Comparison of ENCODE assay signal across 8 cellular contexts in the genomic region with DNA sequence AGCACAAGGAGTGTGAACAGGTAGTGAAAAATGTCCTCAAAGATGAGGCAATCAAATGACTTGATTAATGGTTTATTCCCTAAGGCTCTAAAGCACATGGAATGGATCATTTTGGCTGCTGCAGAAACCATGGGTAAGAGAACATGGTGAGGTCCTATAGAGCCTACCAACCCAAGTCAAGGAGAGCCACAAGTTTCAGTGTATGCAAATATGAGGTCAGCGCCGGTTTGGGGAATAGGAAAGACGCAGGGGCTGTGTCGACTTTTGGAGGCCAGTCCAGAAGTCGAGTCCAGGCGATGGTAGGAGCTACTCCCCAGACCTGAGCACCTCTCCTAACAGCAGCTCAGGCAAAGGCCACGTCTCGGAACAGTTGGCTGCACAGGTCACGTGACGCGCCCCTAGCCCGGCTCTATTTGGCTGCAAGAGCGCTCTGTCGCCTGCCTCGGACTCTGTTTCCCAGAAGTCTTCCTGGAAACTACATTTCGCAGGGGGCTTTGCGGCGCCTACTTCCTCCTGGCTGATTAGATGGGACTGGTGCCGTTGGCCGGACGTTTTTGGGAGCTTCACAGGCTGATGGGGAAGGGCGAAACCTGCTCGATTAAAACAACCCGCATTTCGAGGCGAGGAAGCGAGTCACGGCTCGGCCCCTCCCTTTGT.
DNase-seq lines count a peak whose midpoint lies in the region; ATAC-seq and TF ChIP-seq lines count a peak whose summit lies in the region.

No MANE protein-coding gene starts in this region.

- peaks cover 6% of the 10 kb centered on the region for H3K36me3 Mint-ChIP-seq in T-helper 17 cell (ENCODE audit: low read depth)

- peak in 1 of 2 donors; percentile 19 for TF ChIP-seq POLR2A in uterus (IDR thresholded peaks at IDR 0.05)

- no peaks in the 10 kb centered on the region for H3K9me3 ChIP-seq in T-helper 17 cell (ENCODE audit: control insufficient read depth, low read length, poor library complexity, severe bottlenecking)
- no peaks in the 10 kb centered on the region for H3K9me3 ChIP-seq in ascending aorta
- H3K9me3 ChIP-seq in uterus, result no peaks in the 10 kb centered on the region

- H3K4me1 ChIP-seq in ascending aorta (peaks cover 0 to 5% of the 10 kb centered on the region in 2 donors), uterus (peaks cover 0 to 4% of the 10 kb centered on the region in 2 donors)

- H3K4me3 ChIP-seq in ascending aorta (peak overlapping the region; percentile 65 to 76), uterus (peak overlapping the region; percentile 72 to 79)

- H3K36me3 ChIP-seq in ascending aorta (no peaks in the 10 kb centered on the region), uterus (no peaks in the 10 kb centered on the region)

- intact Hi-C loops in ascending aorta (cut with DNase I) (loop anchor here (2.0 to 10.0 kb wide), 5 partner anchors 60 to 1398 kb away; a partner anchor contains a TSS), uterus (cut with DNase I; ENCODE audit: low total_unique reads) (no loop called here)

- peaks cover 3% of the 10 kb centered on the region for H3K27me3 Mint-ChIP-seq in T-helper 17 cell

- peak overlapping the region; percentile 82 to 93 for H3K27ac ChIP-seq in ascending aorta
- peak overlapping the region; percentile 93 to 97 for H3K27ac ChIP-seq in uterus

- no peaks in the 10 kb centered on the region for H3K27me3 ChIP-seq in ascending aorta
- H3K27me3 ChIP-seq in uterus, result no peaks in the 10 kb centered on the region

- H3K4me1 Mint-ChIP-seq in T-helper 17 cell, result peaks cover 12% of the 10 kb centered on the region

- TF ChIP-seq CTCF in ascending aorta (IDR thresholded peaks at IDR 0.05), result no peak
- TF ChIP-seq CTCF in uterus (IDR thresholded peaks at IDR 0.05), result no peak

- ATAC-seq in T-helper 17 cell, result peak; percentile 68

- CTCF ChIA-PET in HEK293T (lab: Yijun Ruan, JAX), result interaction anchor here (0.6 to 0.8 kb wide), 3 partner anchors 42 to 1574 kb away, joined by 3 to 6 read pairs (median 3); no protein-coding TSS in a partner anchor

- DNase-seq in GDM1 (lab: John Stamatoyannopoulos, UW) (peak; percentile 68), HEK293T (ENCODE audit: extremely low spot score) (peak; percentile 74), MV-4-11 (lab: John Stamatoyannopoulos, UW) (peak; percentile 83), T-helper 17 cell (peak; percentile 52 to 60 (median 55)), ascending aorta (ENCODE audit: low spot score in 2 of 2) (peak; percentile 41 to 93), hepatic stellate cell (ENCODE audit: low spot score) (peak; percentile 18), putamen (ENCODE audit: low spot score) (peak; percentile 89), uterus (peak; percentile 84 to 87)

- peak overlapping the region; percentile 97 for H3K27ac Mint-ChIP-seq in T-helper 17 cell

- H3K4me3 Mint-ChIP-seq in T-helper 17 cell, result peak overlapping the region; percentile 93

- POLR2A ChIA-PET in HEK293T (lab: Yijun Ruan, JAX), result interaction anchor here (0.8 to 1.6 kb wide), 6 partner anchors 11 to 1766 kb away, joined by 3 to 5 read pairs (median 3); a partner anchor contains a TSS

TF ChIP-seq in HEK293T, 16 proteins besides CTCF, POLR2A, EP300 and RAD21:
- no peak for TF ChIP-seq SP1 (IDR thresholded peaks at IDR 0.05)
- no peak for TF ChIP-seq HDGF (IDR thresholded peaks at IDR 0.05; ENCODE audit: borderline replicate concordance)
- no peak for TF ChIP-seq CTBP1 (IDR thresholded peaks at IDR 0.05; ENCODE audit: borderline replicate concordance)
- no peak for TF ChIP-seq NFRKB (IDR thresholded peaks at IDR 0.05)
- TF ChIP-seq, protein P1, sequence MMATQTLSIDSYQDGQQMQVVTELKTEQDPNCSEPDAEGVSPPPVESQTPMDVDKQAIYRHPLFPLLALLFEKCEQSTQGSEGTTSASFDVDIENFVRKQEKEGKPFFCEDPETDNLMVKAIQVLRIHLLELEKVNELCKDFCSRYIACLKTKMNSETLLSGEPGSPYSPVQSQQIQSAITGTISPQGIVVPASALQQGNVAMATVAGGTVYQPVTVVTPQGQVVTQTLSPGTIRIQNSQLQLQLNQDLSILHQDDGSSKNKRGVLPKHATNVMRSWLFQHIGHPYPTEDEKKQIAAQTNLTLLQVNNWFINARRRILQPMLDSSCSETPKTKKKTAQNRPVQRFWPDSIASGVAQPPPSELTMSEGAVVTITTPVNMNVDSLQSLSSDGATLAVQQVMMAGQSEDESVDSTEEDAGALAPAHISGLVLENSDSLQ (IDR thresholded peaks at IDR 0.05), result no peak
- TF ChIP-seq TARDBP (IDR thresholded peaks at IDR 0.05), result no peak
- TF ChIP-seq FOXK2 (IDR thresholded peaks at IDR 0.05), result no peak
- no peak for TF ChIP-seq FOXA1 (IDR thresholded peaks at IDR 0.05)
- TF ChIP-seq LEF1 (IDR thresholded peaks at IDR 0.05; ENCODE audit: borderline replicate concordance), result no peak
- TF ChIP-seq SUZ12 (IDR thresholded peaks at IDR 0.05), result no peak
- TF ChIP-seq L3MBTL2 (conservative IDR thresholded peaks at IDR 0.05), result no peak; the same call in 1 of the 2 replicates
- no peak for TF ChIP-seq ARNT (IDR thresholded peaks at IDR 0.05)
- TF ChIP-seq BHLHE40 (IDR thresholded peaks at IDR 0.05; ENCODE audit: borderline replicate concordance), result no peak
- TF ChIP-seq ELF4 (IDR thresholded peaks at IDR 0.05), result no peak
- no peak for TF ChIP-seq FOXM1 (IDR thresholded peaks at IDR 0.05; ENCODE audit: borderline replicate concordance)
- no peak for TF ChIP-seq ZNF384 (IDR thresholded peaks at IDR 0.05)

Comparison
In these comparisons a context has a peak if more than half of its experiments do, and no peak if none do; other contexts are left out.
1. Peak in every context shown above with its lines: DNase-seq, ATAC-seq, H3K4me3 ChIP-seq and H3K27ac ChIP-seq.
2. DNase-seq: peak in every context shown above with its lines; median percentile 89 in putamen; 86 in uterus; 83 in MV-4-11; 74 in HEK293T; 68 in GDM1; 67 in ascending aorta; 55 in T-helper 17 cell; 18 in hepatic stellate cell.